Comparison of ENCODE assay signal across 27 cellular contexts in genomic region chr1:7579831-7580804, GRCh38.
DNase-seq lines count a peak whose midpoint lies in the region; ATAC-seq and TF ChIP-seq lines count a peak whose summit lies in the region.
"Had no signal": no experiment of that assay in that cellular context is flagged by ENCODE, and none has a peak within 500 bp of the region (broad histone marks: within the 10 kb centered on the region; RNA-seq: fewer than 3 reads in every experiment).

No MANE protein-coding gene starts in this region.

- H3K4me1 Mint-ChIP-seq in stimulated activated naive CD8-positive, alpha-beta T cell treated with anti-CD3 and anti-CD28 coated beads, Interleukin-15, amount 100 ng/mL, for 72 hours, result no peaks in the 10 kb centered on the region
- H3K4me1 Mint-ChIP-seq: activated CD4-positive, alpha-beta T cell treated with anti-CD3 and anti-CD28 coated beads for 36 hours; CD4-positive, alpha-beta memory T cell; stimulated activated memory B cell treated with anti-CD40 and anti-IgM and Interleukin-4, amounts not matched to agents 10 μg/mL and 1 μg/mL and 100 μg/mL, for 72 hours had no signal

- H2BK15ac ChIP-seq in neuronal stem cell (ENCODE audit: low read length), result no peak overlapping the region

- TF ChIP-seq POLR2A in adrenal gland (IDR thresholded peaks at IDR 0.05), result no peak

- no peak overlapping the region for H2AFZ ChIP-seq in neuronal stem cell (ENCODE audit: low read length)
- H2AFZ ChIP-seq: neural progenitor cell had no signal

- no peak overlapping the region for H2AK5ac ChIP-seq in neuronal stem cell (ENCODE audit: low read depth, low read length)

- no peak for ATAC-seq in stimulated activated naive CD8-positive, alpha-beta T cell treated with anti-CD3 and anti-CD28 coated beads, Interleukin-15, amount 100 ng/mL, for 72 hours
- ATAC-seq in stimulated activated naive CD8-positive, alpha-beta T cell treated with anti-CD3 and anti-CD28 coated beads, Interleukin-15, Interleukin-2, amounts not matched to agents 100 U/mL and 50 U/mL, for 24 hours, result no peak
- no peak for ATAC-seq in aorta (ENCODE audit: low FRiP score)
- ATAC-seq: activated CD4-positive, alpha-beta T cell treated with anti-CD3 and anti-CD28 coated beads for 36 hours; foreskin keratinocyte; PC-3; stimulated activated memory B cell treated with anti-CD40 and anti-IgM and Interleukin-4, amounts not matched to agents 10 μg/mL and 1 μg/mL and 100 μg/mL, for 72 hours had no signal

- H3K18ac ChIP-seq in neuronal stem cell (ENCODE audit: low read length), result peak overlapping the region; percentile 65

- peak overlapping the region; percentile 58 to 96 for H3K27ac Mint-ChIP-seq in stimulated activated naive CD8-positive, alpha-beta T cell treated with anti-CD3 and anti-CD28 coated beads, Interleukin-15, amount 100 ng/mL, for 72 hours
- H3K27ac Mint-ChIP-seq: activated CD4-positive, alpha-beta T cell treated with anti-CD3 and anti-CD28 coated beads for 36 hours; CD4-positive, alpha-beta memory T cell; neural progenitor cell; progenitor cell of endocrine pancreas; stimulated activated memory B cell treated with anti-CD40 and anti-IgM and Interleukin-4, amounts not matched to agents 10 μg/mL and 1 μg/mL and 100 μg/mL, for 72 hours had no signal

- H3K36me3 ChIP-seq in neuronal stem cell (replicated peaks in 1 of 2; ENCODE audit: control insufficient read depth in 2 of 2, insufficient read depth in 2 of 2, low read length in 2 of 2) (no peaks in the 10 kb centered on the region), aorta (ENCODE audit: control insufficient read depth in 1 of 2, insufficient read depth in 2 of 2, low read length in 1 of 2) (no peaks in the 10 kb centered on the region), adrenal gland (replicated peaks in 1 of 2) (no peaks in the 10 kb centered on the region)
- H3K36me3 ChIP-seq: esophagus muscularis mucosa, HAP-1, neural progenitor cell, uterus had no signal

- H3K4me3 Mint-ChIP-seq in stimulated activated naive CD8-positive, alpha-beta T cell treated with anti-CD3 and anti-CD28 coated beads, Interleukin-15, amount 100 ng/mL, for 72 hours, result no peak overlapping the region
- H3K4me3 Mint-ChIP-seq: activated CD4-positive, alpha-beta T cell treated with anti-CD3 and anti-CD28 coated beads for 36 hours; brain; CD4-positive, alpha-beta memory T cell; neural progenitor cell; stimulated activated memory B cell treated with anti-CD40 and anti-IgM and Interleukin-4, amounts not matched to agents 10 μg/mL and 1 μg/mL and 100 μg/mL, for 72 hours had no signal

- no peak overlapping the region for H2BK120ac ChIP-seq in neuronal stem cell (ENCODE audit: low read depth, low read length)

- H3K4me1 ChIP-seq in neuronal stem cell (ENCODE audit: control insufficient read depth in 2 of 2, insufficient read depth in 1 of 2, low read depth in 1 of 2, low read length in 2 of 2), result peaks cover 0 to 3% of the 10 kb centered on the region in 2 donors
- no peaks in the 10 kb centered on the region for H3K4me1 ChIP-seq in aorta (ENCODE audit: control insufficient read depth in 1 of 2, insufficient read depth in 2 of 2, low read length in 2 of 2)
- H3K4me1 ChIP-seq in adrenal gland (replicated peaks in 1 of 2), result peaks cover 0 to 6% of the 10 kb centered on the region in 2 donors
- H3K4me1 ChIP-seq: foreskin keratinocyte, HAP-1, neural progenitor cell, uterus had no signal

- no peak overlapping the region for H4K91ac ChIP-seq in neuronal stem cell (ENCODE audit: low read depth, low read length, poor library complexity)

- H4K8ac ChIP-seq in neuronal stem cell (ENCODE audit: low read depth, low read length), result no peak overlapping the region

- H2BK5ac ChIP-seq in neuronal stem cell (ENCODE audit: low read length), result no peak overlapping the region

- no peak overlapping the region for H3K4ac ChIP-seq in neuronal stem cell (ENCODE audit: low read length)

- WGBS in neuronal stem cell (ENCODE audit: extremely low coverage in 2 of 2, insufficient read length in 2 of 2, insufficient replicate concordance in 1 of 2), 2 donors, result no CpG with 5 or more reads among the region's 18 CpGs
- WGBS in aorta, 2 donors, result 90 to 91% methylated on average over 17 to 18 of the region's 18 CpGs
- 87 to 94% (median 92%) methylated on average over 17 to 18 of the region's 18 CpGs for WGBS in adrenal gland, 4 donors

- H3K27me3 Mint-ChIP-seq in stimulated activated naive CD8-positive, alpha-beta T cell treated with anti-CD3 and anti-CD28 coated beads, Interleukin-15, amount 100 ng/mL, for 72 hours, result peaks cover 11% of the 10 kb centered on the region

- no peak overlapping the region for H3K27ac ChIP-seq in neuronal stem cell (replicated peaks; ENCODE audit: low read length)
- H3K27ac ChIP-seq in aorta (ENCODE audit: low read depth in 1 of 2, low read length in 2 of 2), result no peak overlapping the region
- H3K27ac ChIP-seq in adrenal gland, result no peak overlapping the region
- H3K27ac ChIP-seq: dorsolateral prefrontal cortex, esophagus muscularis mucosa, foreskin keratinocyte, HL-60, neural progenitor cell, uterus had no signal

- H3K9ac ChIP-seq in neuronal stem cell (ENCODE audit: low read depth, low read length, poor library complexity), result no peak overlapping the region
- H3K9ac ChIP-seq: neural progenitor cell had no signal

- peak; percentile 11 for DNase-seq in activated CD4-positive, CD25-positive, alpha-beta regulatory T cell treated with anti-CD3 and anti-CD28 coated beads, Interleukin-2, amount 50 U/mL, for 72 hours
- no peak for DNase-seq in activated CD4-positive, CD25-positive, alpha-beta regulatory T cell (lab: John Stamatoyannopoulos, UW)
- no peak for DNase-seq in stimulated activated naive CD8-positive, alpha-beta T cell treated with anti-CD3 and anti-CD28 coated beads, Interleukin-15, amount 100 ng/mL, for 72 hours
- DNase-seq in stimulated activated naive CD8-positive, alpha-beta T cell treated with anti-CD3 and anti-CD28 coated beads, Interleukin-15, Interleukin-2, amounts not matched to agents 100 U/mL and 50 U/mL, for 24 hours, result no peak
- DNase-seq in neuronal stem cell (ENCODE audit: low spot score) (no peak), aorta (peak; percentile 25 to 34), adrenal gland (no peak), SK-N-DZ (ENCODE audit: low spot score) (no peak)
- DNase-seq: activated CD8-positive, alpha-beta memory T cell treated with anti-CD3 and anti-CD28 coated beads for 24 hours; activated gamma-delta T cell; activated T-cell treated with anti-CD3 and anti-CD28 coated beads for 4 hours; CD4-positive, alpha-beta memory T cell; foreskin keratinocyte; KG1; mammary epithelial cell; NCI-H2227 treated with DMSO at 0.1 percent for 48 hours; PC-3; uterus had no signal

- H2BK12ac ChIP-seq in neuronal stem cell (ENCODE audit: low read length), result no peak overlapping the region

- peak overlapping the region; percentile 67 for H3K23ac ChIP-seq in neuronal stem cell (ENCODE audit: low read depth, low read length, poor library complexity)

- no peaks in the 10 kb centered on the region for H3K9me3 Mint-ChIP-seq in stimulated activated naive CD8-positive, alpha-beta T cell treated with anti-CD3 and anti-CD28 coated beads, Interleukin-15, amount 100 ng/mL, for 72 hours
- H3K9me3 Mint-ChIP-seq: brain; CD4-positive, alpha-beta memory T cell; neural progenitor cell; stimulated activated memory B cell treated with anti-CD40 and anti-IgM and Interleukin-4, amounts not matched to agents 10 μg/mL and 1 μg/mL and 100 μg/mL, for 72 hours had no signal

- no peak overlapping the region for H3K4me2 ChIP-seq in neuronal stem cell (ENCODE audit: insufficient read depth, low read length, poor library complexity, severe bottlenecking)
- H3K4me2 ChIP-seq: neural progenitor cell had no signal

- H3K4me3 ChIP-seq in neuronal stem cell (ENCODE audit: low read length in 2 of 2) (no peak overlapping the region), aorta (ENCODE audit: low read length in 2 of 2) (no peak overlapping the region), adrenal gland (no peak overlapping the region)
- H3K4me3 ChIP-seq: dorsolateral prefrontal cortex, esophagus muscularis mucosa, HAP-1, neural progenitor cell, uterus had no signal

- no peak for TF ChIP-seq CTCF in adrenal gland (IDR thresholded peaks at IDR 0.05)

- H3K79me1 ChIP-seq in neuronal stem cell (ENCODE audit: low read depth, low read length), result no peaks in the 10 kb centered on the region

- H3K14ac ChIP-seq in neuronal stem cell (ENCODE audit: low read length), result no peak overlapping the region

- H3K27me3 ChIP-seq in neuronal stem cell (ENCODE audit: control insufficient read depth in 3 of 3, insufficient read depth in 3 of 3, low read depth in 1 of 3, low read length in 3 of 3) (no peaks in the 10 kb centered on the region), aorta (ENCODE audit: control insufficient read depth in 1 of 2, insufficient read depth in 2 of 2, low read length in 1 of 2) (no peaks in the 10 kb centered on the region), adrenal gland (peaks cover 4% of the 10 kb centered on the region)
- H3K27me3 ChIP-seq: dorsolateral prefrontal cortex, esophagus muscularis mucosa, neural progenitor cell, uterus had no signal

- no peaks in the 10 kb centered on the region for H3K9me3 ChIP-seq in neuronal stem cell (replicated peaks in 1 of 2; ENCODE audit: control insufficient read depth in 2 of 2, insufficient read depth in 1 of 2, low read depth in 1 of 2, low read length in 2 of 2)
- no peaks in the 10 kb centered on the region for H3K9me3 ChIP-seq in aorta (ENCODE audit: control insufficient read depth, low read length)
- no peaks in the 10 kb centered on the region for H3K9me3 ChIP-seq in adrenal gland (replicated peaks in 1 of 3)
- H3K9me3 ChIP-seq: esophagus muscularis mucosa, HAP-1, uterus had no signal

- intact Hi-C loops in aorta (cut with DNase I) (no loop called here), adrenal gland (cut with DNase I) (no loop called here)

Comparison
In these comparisons a context has a peak if more than half of its experiments do, and no peak if none do; other contexts are left out.
1. DNase-seq: peak in activated CD4-positive, CD25-positive, alpha-beta regulatory T cell treated with anti-CD3 and anti-CD28 coated beads, Interleukin-2, amount 50 U/mL, for 72 hours (single experiment) and aorta (2 of 2); none in activated CD4-positive, CD25-positive, alpha-beta regulatory T cell (0 of 4), stimulated activated naive CD8-positive, alpha-beta T cell treated with anti-CD3 and anti-CD28 coated beads, Interleukin-15, amount 100 ng/mL, for 72 hours (0 of 2), stimulated activated naive CD8-positive, alpha-beta T cell treated with anti-CD3 and anti-CD28 coated beads, Interleukin-15, Interleukin-2, amounts not matched to agents 100 U/mL and 50 U/mL, for 24 hours (single experiment), neuronal stem cell (single experiment), adrenal gland (0 of 7) and SK-N-DZ (single experiment).